In the genomic region with DNA sequence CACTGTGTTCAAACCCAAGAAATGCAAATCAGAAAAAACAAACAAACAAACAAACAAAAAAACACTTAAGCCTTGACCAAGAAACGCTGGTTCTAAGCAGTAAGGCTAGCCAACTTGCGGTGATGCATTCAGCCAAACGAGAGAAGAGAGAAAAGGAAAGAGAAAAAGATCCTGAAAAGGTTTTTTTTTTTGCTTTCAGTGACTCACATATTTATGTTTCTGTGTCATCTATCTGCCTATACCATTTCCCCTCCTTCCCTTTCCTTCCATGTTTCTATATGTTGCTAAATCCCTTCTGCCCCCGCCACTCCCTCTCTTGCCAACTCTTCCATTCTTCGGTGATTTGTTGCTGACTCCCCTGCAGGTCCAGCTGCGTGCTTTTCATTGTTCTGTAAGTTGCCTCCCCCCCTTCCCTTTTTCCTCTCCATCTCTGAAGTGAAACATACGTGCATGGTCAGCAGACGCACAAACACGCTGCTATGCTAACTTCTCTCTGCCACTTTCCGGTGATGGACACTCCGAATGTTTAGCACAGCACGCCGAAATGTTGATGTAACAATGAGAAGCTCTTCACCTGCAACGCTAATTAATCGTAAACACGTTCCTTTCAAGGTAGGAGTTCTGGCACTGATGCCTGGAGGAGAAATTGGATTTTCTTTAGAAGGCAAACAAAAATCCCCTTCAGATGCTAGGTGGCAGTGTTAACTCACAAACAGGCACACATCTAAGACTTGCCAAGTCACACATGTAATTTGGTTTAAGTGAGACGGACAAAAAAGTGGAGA, we compare ENCODE assay signal across 8 cellular contexts.
DNase-seq lines count a peak whose midpoint lies in the region; ATAC-seq and TF ChIP-seq lines count a peak whose summit lies in the region.

No MANE protein-coding gene starts in this region.

- no peaks in the 10 kb centered on the region for H3K36me3 ChIP-seq in OCI-LY1 (ENCODE audit: insufficient read depth, low read length)
- no peaks in the 10 kb centered on the region for H3K36me3 ChIP-seq in fibroblast of lung (ENCODE audit: control insufficient read depth, insufficient read depth, low read length)

- H3K27ac ChIP-seq in OCI-LY1 (ENCODE audit: low read depth, low read length, poor library complexity, severe bottlenecking), result no peak overlapping the region
- no peak overlapping the region for H3K27ac ChIP-seq in fibroblast of lung (ENCODE audit: insufficient read depth, low read length)

- H3K4me3 ChIP-seq in OCI-LY1 (ENCODE audit: low read depth, low read length, poor library complexity, severe bottlenecking) (no peak overlapping the region), fibroblast of lung (replicated peaks in 1 of 4; ENCODE audit: control extremely low read depth in 1 of 4, insufficient read depth in 1 of 4, low read depth in 3 of 4, low read length in 4 of 4) (peak overlapping the region; percentile 8 to 84 (median 44))

- no peaks in the 10 kb centered on the region for H3F3A ChIP-seq in OCI-LY1 (ENCODE audit: insufficient read depth, low read length)

- H3K9me3 ChIP-seq in OCI-LY1 (ENCODE audit: low read length) (no peaks in the 10 kb centered on the region), fibroblast of lung (ENCODE audit: control insufficient read depth, insufficient read depth, low read depth, low read length) (no peaks in the 10 kb centered on the region)

- H2AFZ ChIP-seq in OCI-LY1 (ENCODE audit: low read length) (no peak overlapping the region), fibroblast of lung (ENCODE audit: low read length) (peak overlapping the region; percentile 62)

- H3K27me3 ChIP-seq in OCI-LY1 (ENCODE audit: insufficient read depth, low read length) (no peaks in the 10 kb centered on the region), fibroblast of lung (ENCODE audit: control insufficient read depth, insufficient read depth, low read length) (no peaks in the 10 kb centered on the region)

- H3K79me2 ChIP-seq in OCI-LY1 (ENCODE audit: insufficient read depth, low read length) (no peaks in the 10 kb centered on the region), fibroblast of lung (ENCODE audit: control insufficient read depth, insufficient read depth, low read length) (no peaks in the 10 kb centered on the region)

- ATAC-seq in GM18498 (IDR thresholded peaks at IDR 0.05; ENCODE audit: unreplicated experiment), result peak; percentile 70

- H4K20me1 ChIP-seq in OCI-LY1 (ENCODE audit: insufficient read depth, low read length) (no peaks in the 10 kb centered on the region), fibroblast of lung (ENCODE audit: control insufficient read depth, extremely low read depth, insufficient read depth, low read length) (no peaks in the 10 kb centered on the region)

- peak; percentile 30; the same call in 1 of the 2 replicates for TF ChIP-seq CTCF in OCI-LY1 (IDR thresholded peaks at IDR 0.05; ENCODE audit: low read length)
- peak; percentile 45 to 59 for TF ChIP-seq CTCF in fibroblast of lung (conservative IDR thresholded peaks at IDR 0.05 in 1 of 2, IDR thresholded peaks at IDR 0.05 in 1 of 2; ENCODE audit: low read depth in 1 of 2, low read length in 2 of 2)

- H3K4me2 ChIP-seq in OCI-LY1 (ENCODE audit: low read length) (no peak overlapping the region), fibroblast of lung (ENCODE audit: extremely low read depth, insufficient read depth, low read length) (peak overlapping the region; percentile 67)

- H3K9ac ChIP-seq in OCI-LY1 (ENCODE audit: low read length) (no peak overlapping the region), fibroblast of lung (ENCODE audit: insufficient read depth, low read length) (no peak overlapping the region)

- H3K4me1 ChIP-seq in OCI-LY1 (ENCODE audit: insufficient read depth, low read length, severe bottlenecking), result no peaks in the 10 kb centered on the region
- no peaks in the 10 kb centered on the region for H3K4me1 ChIP-seq in fibroblast of lung (ENCODE audit: control insufficient read depth, extremely low read depth, insufficient read depth, low read length)

- H3K9me2 ChIP-seq in OCI-LY1 (ENCODE audit: low read depth, low read length), result no peaks in the 10 kb centered on the region

- DNase-seq in HT1080 (ENCODE audit: low read depth) (peak; percentile 20), fibroblast of lung (ENCODE audit: low read depth in 2 of 2) (peak; percentile 42 to 76), nucleus accumbens (lab: John Stamatoyannopoulos, UW) (peak in 34 of 56 donors; percentile 1 to 48 (median 8)), T1000 (lab: John Stamatoyannopoulos, UW) (no peak)
- no peak for DNase-seq in central memory CD4-positive, alpha-beta T cell
- DNase-seq in stimulated activated CD4-positive, alpha-beta T cell treated with anti-CD3 and anti-CD28 coated beads, Interleukin-12 subunit alpha, Interleukin-12 subunit beta, amount 100 ng/mL, for 4 hours, result no peak

Comparison
In these comparisons a context has a peak if more than half of its experiments do, and no peak if none do; other contexts are left out.
1. DNase-seq: peak in HT1080 (single experiment), fibroblast of lung (2 of 2) and nucleus accumbens (34 of 56); none in T1000 (single experiment), central memory CD4-positive, alpha-beta T cell (single experiment) and stimulated activated CD4-positive, alpha-beta T cell treated with anti-CD3 and anti-CD28 coated beads, Interleukin-12 subunit alpha, Interleukin-12 subunit beta, amount 100 ng/mL, for 4 hours (single experiment).